In the genomic region with DNA sequence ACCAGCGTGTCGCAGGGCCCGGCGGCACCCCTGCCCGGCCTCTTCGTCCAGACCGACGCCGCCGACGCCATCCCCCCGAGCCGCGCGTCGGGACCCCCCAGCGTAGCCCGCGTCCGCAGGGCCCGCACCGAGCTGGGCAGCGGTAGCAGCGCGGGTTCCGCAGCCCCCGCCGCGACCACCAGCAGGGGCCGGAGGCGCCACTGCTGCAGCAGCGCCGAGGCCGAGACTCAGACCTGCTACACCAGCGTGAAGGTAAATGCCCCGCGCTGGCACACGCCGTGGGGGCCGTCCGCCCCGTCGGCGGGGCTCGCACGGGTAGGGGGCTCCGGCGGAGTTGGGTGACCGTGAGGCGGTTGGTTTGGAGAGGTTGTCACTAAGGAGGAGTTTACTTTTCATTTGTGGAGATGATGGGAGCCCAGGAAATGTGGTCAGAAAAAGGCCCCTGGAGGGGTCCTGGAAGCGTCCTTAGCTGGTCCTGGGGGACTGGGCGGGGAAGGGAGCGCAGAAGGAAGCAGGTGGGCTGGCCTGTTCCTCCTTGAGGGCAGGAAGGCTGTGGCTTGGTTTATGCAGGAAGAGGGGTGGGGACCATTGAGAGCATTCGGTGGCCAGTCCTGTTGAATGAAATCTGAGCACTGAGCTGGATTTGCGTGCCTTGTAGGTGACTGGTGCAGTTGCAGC, we compare ENCODE assay signal across 7 cellular contexts. TPM values are rescaled to one million over a fixed set of nuclear protein-coding genes. Genes with fewer than 3 reads are reported as not detected.
DNase-seq lines count a peak whose midpoint lies in the region; ATAC-seq and TF ChIP-seq lines count a peak whose summit lies in the region.

No MANE protein-coding gene starts in this region.

- DNase-seq in HFFc6: no peak
- DNase-seq in iPS DF 6.9 (ENCODE audit: low read depth, low spot score): no peak
- no peak for DNase-seq in stimulated activated effector memory CD8-positive, alpha-beta T cell treated with anti-CD3 and anti-CD28 coated beads, Interleukin-12 subunit alpha, Interleukin-12 subunit beta, amount 100 ng/mL, for 72 hours (ENCODE audit: low spot score in 2 of 2)
- DNase-seq in NCI-H774 (lab: John Stamatoyannopoulos, UW): no peak
- DNase-seq in NOMO-1 (lab: John Stamatoyannopoulos, UW; ENCODE audit: unreplicated experiment in 2 of 2): no peak

- H3K4me3 Mint-ChIP-seq in HFFc6: peak overlapping the region; percentile 24
- H3K4me3 Mint-ChIP-seq in stimulated activated effector memory CD8-positive, alpha-beta T cell treated with anti-CD3 and anti-CD28 coated beads, Interleukin-12 subunit alpha, Interleukin-12 subunit beta, amount 100 ng/mL, for 72 hours: peak overlapping the region; percentile 6

- H3K27me3 ChIP-seq in iPS DF 6.9 (ENCODE audit: control insufficient read depth, insufficient read depth, low read length): peaks cover 34% of the 10 kb centered on the region

- no peaks in the 10 kb centered on the region; the same call in 1 of the 2 replicates for H3K4me1 ChIP-seq in iPS DF 6.9 (ENCODE audit: control insufficient read depth, insufficient read depth, low read length)

- H3K27ac Mint-ChIP-seq in HFFc6: no peak overlapping the region
- H3K27ac Mint-ChIP-seq in stimulated activated effector memory CD8-positive, alpha-beta T cell treated with anti-CD3 and anti-CD28 coated beads, Interleukin-12 subunit alpha, Interleukin-12 subunit beta, amount 100 ng/mL, for 72 hours: no peak overlapping the region

- H3K36me3 ChIP-seq in iPS DF 6.9 (ENCODE audit: control insufficient read depth, insufficient read depth, low read length): no peaks in the 10 kb centered on the region

- peak overlapping the region; percentile 38 for H3K4me3 ChIP-seq in iPS DF 6.9 (ENCODE audit: low read length)

- no peaks in the 10 kb centered on the region for H3K9me3 ChIP-seq in iPS DF 6.9 (ENCODE audit: control insufficient read depth, insufficient read depth, low read length)

- TF ChIP-seq CTCF in HFFc6 (IDR thresholded peaks at IDR 0.05) (no peak), VCaP (conservative IDR thresholded peaks at IDR 0.05) (no peak)

- WGBS in iPS DF 6.9 (ENCODE audit: insufficient coverage, insufficient read length): no CpG with 5 or more reads among the region's 55 CpGs

- H3K36me3 Mint-ChIP-seq in HFFc6 (ENCODE audit: low read depth): peaks cover 8% of the 10 kb centered on the region
- H3K36me3 Mint-ChIP-seq in stimulated activated effector memory CD8-positive, alpha-beta T cell treated with anti-CD3 and anti-CD28 coated beads, Interleukin-12 subunit alpha, Interleukin-12 subunit beta, amount 100 ng/mL, for 72 hours: no peaks in the 10 kb centered on the region

- H3K9me3 Mint-ChIP-seq in HFFc6: no peaks in the 10 kb centered on the region
- no peaks in the 10 kb centered on the region for H3K9me3 Mint-ChIP-seq in stimulated activated effector memory CD8-positive, alpha-beta T cell treated with anti-CD3 and anti-CD28 coated beads, Interleukin-12 subunit alpha, Interleukin-12 subunit beta, amount 100 ng/mL, for 72 hours

- peaks cover 52% of the 10 kb centered on the region for H3K27me3 Mint-ChIP-seq in HFFc6 (ENCODE audit: insufficient read depth)

- ATAC-seq in stimulated activated effector memory CD8-positive, alpha-beta T cell treated with anti-CD3 and anti-CD28 coated beads, Interleukin-12 subunit alpha, Interleukin-12 subunit beta, amount 100 ng/mL, for 72 hours: no peak
- ATAC-seq in HG03432 (IDR thresholded peaks at IDR 0.05; ENCODE audit: unreplicated experiment): no peak

- peaks cover 5% of the 10 kb centered on the region; the same call in 1 of the 2 replicates for H3K4me1 Mint-ChIP-seq in HFFc6 (ENCODE audit: low read depth)
- H3K4me1 Mint-ChIP-seq in stimulated activated effector memory CD8-positive, alpha-beta T cell treated with anti-CD3 and anti-CD28 coated beads, Interleukin-12 subunit alpha, Interleukin-12 subunit beta, amount 100 ng/mL, for 72 hours: peaks cover 15% of the 10 kb centered on the region

- H3K27ac ChIP-seq in VCaP: peak overlapping the region; percentile 86
- no peak overlapping the region for H3K27ac ChIP-seq in iPS DF 6.9 (ENCODE audit: low read length)

RNA-seq across cellular contexts. Expression of gene PDE8B, which starts 0.7 kb away (rescaled TPM):
- under 1 TPM in 1 of 6 experiments, not detected in 5; 0.14 TPM for total RNA-seq in HFFc6 (2021; fragmentation: NEBNext Ultra II Directional; extraction: Animal tissue kit (Norgen Biotek cat#: 25700))
